In genomic region chr18:32093523-32093922, GRCh38 we compare ENCODE assay signal across 8 cellular contexts. TPM values are rescaled to one million over a fixed set of nuclear protein-coding genes. Genes with fewer than 3 reads are reported as not detected.
A peak's percentile ranks its signal among the peaks of the same experiment; 100 is the strongest.
DNase-seq lines count a peak whose midpoint lies in the region; ATAC-seq and TF ChIP-seq lines count a peak whose summit lies in the region.

No MANE protein-coding gene starts in this region.

- H3K4me3 ChIP-seq in OCI-LY1 (ENCODE audit: low read depth, low read length, poor library complexity, severe bottlenecking) (peak overlapping the region; percentile 89), ectodermal cell (ENCODE audit: insufficient read depth, low read depth, low read length) (peak overlapping the region; percentile 89), neural progenitor cell (peak overlapping the region; percentile 61)

- peaks cover 28% of the 10 kb centered on the region; the same call in 1 of the 2 replicates for H3K36me3 ChIP-seq in OCI-LY1 (ENCODE audit: insufficient read depth, low read length)
- H3K36me3 ChIP-seq in ectodermal cell (ENCODE audit: control insufficient read depth, insufficient read depth, low read length), result no peaks in the 10 kb centered on the region
- H3K36me3 ChIP-seq in neural progenitor cell, result no peaks in the 10 kb centered on the region

- H3K4me1 ChIP-seq in OCI-LY1 (ENCODE audit: insufficient read depth, low read length, severe bottlenecking), result peaks cover 28% of the 10 kb centered on the region
- H3K4me1 ChIP-seq in ectodermal cell (ENCODE audit: control insufficient read depth, insufficient read depth, low read length), result no peaks in the 10 kb centered on the region
- peaks cover 14% of the 10 kb centered on the region for H3K4me1 ChIP-seq in neural progenitor cell

- no peaks in the 10 kb centered on the region for H3K9me3 Mint-ChIP-seq in activated CD4-positive, alpha-beta T cell treated with anti-CD3 and anti-CD28 coated beads, Interleukin-2, amount 10 ng/mL, durations not matched to agents 7 days and 5 days
- no peaks in the 10 kb centered on the region for H3K9me3 Mint-ChIP-seq in neural progenitor cell

- H3K9me2 ChIP-seq in OCI-LY1 (ENCODE audit: low read depth, low read length), result no peaks in the 10 kb centered on the region

- peaks cover 43% of the 10 kb centered on the region for H3K36me3 Mint-ChIP-seq in activated CD4-positive, alpha-beta T cell treated with anti-CD3 and anti-CD28 coated beads, Interleukin-2, amount 10 ng/mL, durations not matched to agents 7 days and 5 days (ENCODE audit: low read depth)
- peaks cover 24% of the 10 kb centered on the region for H3K36me3 Mint-ChIP-seq in neural progenitor cell

- H3K27ac ChIP-seq in OCI-LY1 (ENCODE audit: low read depth, low read length, poor library complexity, severe bottlenecking) (peak overlapping the region; percentile 49), ectodermal cell (ENCODE audit: insufficient read depth, low read depth, low read length, poor library complexity, severe bottlenecking) (peak overlapping the region; percentile 87), neural progenitor cell (no peak overlapping the region)

- no peak for DNase-seq in activated CD4-positive, alpha-beta T cell treated with anti-CD3 and anti-CD28 coated beads, Interleukin-2, amount 10 ng/mL, durations not matched to agents 7 days and 5 days
- no peak for DNase-seq in activated CD4-positive, alpha-beta T cell treated with anti-CD3 and anti-CD28 coated beads for 1 hour
- no peak for DNase-seq in neural progenitor cell (ENCODE audit: low spot score)

- H3K9ac ChIP-seq in OCI-LY1 (ENCODE audit: low read length) (peak overlapping the region; percentile 88), neural progenitor cell (peak overlapping the region; percentile 61)

- H3K27me3 ChIP-seq in OCI-LY1 (ENCODE audit: insufficient read depth, low read length), result no peaks in the 10 kb centered on the region
- no peaks in the 10 kb centered on the region for H3K27me3 ChIP-seq in ectodermal cell (ENCODE audit: control insufficient read depth, insufficient read depth, low read length, poor library complexity, severe bottlenecking)
- H3K27me3 ChIP-seq in neural progenitor cell, result no peaks in the 10 kb centered on the region

- CTCF ChIA-PET in activated CD4-positive, alpha-beta T cell treated with anti-CD3 and anti-CD28 coated beads, Interleukin-2, amount 10 ng/mL, durations not matched to agents 7 days and 5 days (lab: Charles Lee), result no interaction called here

- no peaks in the 10 kb centered on the region for H4K20me1 ChIP-seq in OCI-LY1 (ENCODE audit: insufficient read depth, low read length)
- H4K20me1 ChIP-seq in neural progenitor cell (ENCODE audit: low read depth), result peaks cover 39% of the 10 kb centered on the region

- 17 to 19% methylated on average over 6 of the region's 7 CpGs for WGBS in ectodermal cell, 2 experiments

- TF ChIP-seq CTCF in OCI-LY1 (IDR thresholded peaks at IDR 0.05; ENCODE audit: low read length) (no peak), neural progenitor cell (IDR thresholded peaks at IDR 0.05) (no peak)

- H3K9me3 ChIP-seq in OCI-LY1 (ENCODE audit: low read length) (no peaks in the 10 kb centered on the region), ectodermal cell (ENCODE audit: control insufficient read depth, low read length) (no peaks in the 10 kb centered on the region), neural progenitor cell (ENCODE audit: low read depth) (no peaks in the 10 kb centered on the region)

- peak overlapping the region; percentile 97 for H3K4me3 Mint-ChIP-seq in activated CD4-positive, alpha-beta T cell treated with anti-CD3 and anti-CD28 coated beads, Interleukin-2, amount 10 ng/mL, durations not matched to agents 7 days and 5 days
- peak overlapping the region; percentile 95 for H3K4me3 Mint-ChIP-seq in neural progenitor cell

- peak overlapping the region; percentile 94 for H3K27ac Mint-ChIP-seq in activated CD4-positive, alpha-beta T cell treated with anti-CD3 and anti-CD28 coated beads, Interleukin-2, amount 10 ng/mL, durations not matched to agents 7 days and 5 days
- H3K27ac Mint-ChIP-seq in neural progenitor cell, result peak overlapping the region; percentile 86

- peaks cover 57% of the 10 kb centered on the region for H3K79me2 ChIP-seq in OCI-LY1 (ENCODE audit: insufficient read depth, low read length)
- peaks cover 59% of the 10 kb centered on the region for H3K79me2 ChIP-seq in neural progenitor cell (ENCODE audit: low read depth)

- POLR2A ChIA-PET in activated CD4-positive, alpha-beta T cell treated with anti-CD3 and anti-CD28 coated beads, Interleukin-2, amount 10 ng/mL, durations not matched to agents 7 days and 5 days (lab: Charles Lee), result interaction anchor here (1.0 kb wide), 2 partner anchors 74 to 75 kb away, joined by 3 to 4 read pairs; partner anchors contain the start of gene RNF125

- no peaks in the 10 kb centered on the region for H3K27me3 Mint-ChIP-seq in activated CD4-positive, alpha-beta T cell treated with anti-CD3 and anti-CD28 coated beads, Interleukin-2, amount 10 ng/mL, durations not matched to agents 7 days and 5 days
- peaks cover 4% of the 10 kb centered on the region for H3K27me3 Mint-ChIP-seq in neural progenitor cell (ENCODE audit: insufficient read depth, low read depth)

- H3K4me2 ChIP-seq in OCI-LY1 (ENCODE audit: low read length), result peak overlapping the region; percentile 95
- H3K4me2 ChIP-seq in neural progenitor cell, result peak overlapping the region; percentile 92

- H2AFZ ChIP-seq in OCI-LY1 (ENCODE audit: low read length), result no peak overlapping the region
- H2AFZ ChIP-seq in neural progenitor cell (replicated peaks), result peak overlapping the region; percentile 40

- ATAC-seq in HG03469 (IDR thresholded peaks at IDR 0.05; ENCODE audit: unreplicated experiment) (no peak), HG02642 (IDR thresholded peaks at IDR 0.05; ENCODE audit: poor library complexity, unreplicated experiment) (no peak), HG03159 (IDR thresholded peaks at IDR 0.05; ENCODE audit: unreplicated experiment) (no peak)

- H3K4me1 Mint-ChIP-seq in activated CD4-positive, alpha-beta T cell treated with anti-CD3 and anti-CD28 coated beads, Interleukin-2, amount 10 ng/mL, durations not matched to agents 7 days and 5 days, result peaks cover 53% of the 10 kb centered on the region
- peaks cover 25% of the 10 kb centered on the region for H3K4me1 Mint-ChIP-seq in neural progenitor cell

- H3F3A ChIP-seq in OCI-LY1 (ENCODE audit: insufficient read depth, low read length), result no peaks in the 10 kb centered on the region
- H3F3A ChIP-seq in neural progenitor cell (ENCODE audit: low read depth), result peaks cover 28% of the 10 kb centered on the region

RNA-seq across cellular contexts. Expression of gene RNF138, which starts 1.8 kb away (rescaled TPM):
- total RNA-seq in activated CD4-positive, alpha-beta T cell treated with anti-CD3 and anti-CD28 coated beads, Interleukin-2, amount 10 ng/mL, durations not matched to agents 7 days and 5 days, result 10 to 100 TPM; 67.7 to 77.4 TPM
- polyA plus RNA-seq in ectodermal cell (2013, experiment 1 of 4), result 80.7 TPM
- polyA plus RNA-seq in ectodermal cell (2013, experiment 2 of 4), result 73.3 TPM
- 67.6 TPM for polyA plus RNA-seq in ectodermal cell (2013, experiment 3 of 4)
- 72.1 TPM for polyA plus RNA-seq in ectodermal cell (2013, experiment 4 of 4)
- total RNA-seq in neural progenitor cell (ENCODE audit: low replicate concordance), result 69.4 and 83.8 TPM in 2 replicates
